ENCODE assay signal across 13 cellular contexts in genomic region chr2:102106133-102106556, GRCh38. TPM values are rescaled to one million over a fixed set of nuclear protein-coding genes. Genes with fewer than 3 reads are reported as not detected.
DNase-seq lines count a peak whose midpoint lies in the region; ATAC-seq and TF ChIP-seq lines count a peak whose summit lies in the region.
"Had no signal": no experiment of that assay in that cellular context is flagged by ENCODE, and none has a peak within 500 bp of the region (broad histone marks: within the 10 kb centered on the region; RNA-seq: fewer than 3 reads in every experiment).

No MANE protein-coding gene starts in this region.

- DNase-seq in AG04450 (ENCODE audit: low read depth, low spot score) (no peak), LHCN-M2 (ENCODE audit: low read depth) (peak; percentile 95), mucosa of descending colon (peak in 1 of 3 donors; percentile 40), NCI-H82 (lab: John Stamatoyannopoulos, UW) (no peak), HPDE6-E6E7 (ENCODE audit: extremely low spot score) (no peak), NCI-H2196 treated with DMSO at 0.1 percent for 48 hours (lab: John Stamatoyannopoulos, UW; ENCODE audit: unreplicated experiment) (no peak), T-helper 9 cell (no peak)
- DNase-seq: CD8-positive, alpha-beta T cell; hypothalamus; natural killer cell; NCI-H1417 treated with DMSO at 0.1 percent for 48 hours had no signal

- CTCF ChIA-PET in AG04450 (lab: Charles Lee): interaction anchor here (1.3 to 1.9 kb wide), 3 partner anchors 59 to 135 kb away, joined by 6 read pairs; no protein-coding TSS in a partner anchor

- no peaks in the 10 kb centered on the region for H3K9me3 ChIP-seq in AG04450 (ENCODE audit: control insufficient read depth, insufficient read depth, low read length)
- H3K9me3 ChIP-seq in mucosa of descending colon: no peaks in the 10 kb centered on the region
- H3K9me3 ChIP-seq: tibial nerve had no signal

- peak; percentile 49 for ATAC-seq in esophagus mucosa
- ATAC-seq in mucosa of descending colon: peak; percentile 73
- ATAC-seq: CD8-positive, alpha-beta T cell; natural killer cell had no signal

- no peak for TF ChIP-seq CTCF in AG04450 (IDR thresholded peaks at IDR 0.05; ENCODE audit: low read depth, low read length)
- TF ChIP-seq CTCF in mucosa of descending colon (IDR thresholded peaks at IDR 0.05): no peak

- H3K4me3 ChIP-seq in AG04450 (ENCODE audit: low read depth, low read length): peak overlapping the region; percentile 12; the same call in 1 of the 2 replicates
- no peak overlapping the region for H3K4me3 ChIP-seq in mucosa of descending colon

- POLR2A ChIA-PET in AG04450 (lab: Yijun Ruan, JAX): interaction anchor here (1.0 to 1.6 kb wide), 6 partner anchors 8 to 42 kb away, joined by 3 to 8 read pairs (median 4); no protein-coding TSS in a partner anchor

- no peak overlapping the region for H3K27ac ChIP-seq in AG04450 (ENCODE audit: low read depth, low read length)
- H3K27ac ChIP-seq: tibial nerve had no signal

- H3K36me3 ChIP-seq in mucosa of descending colon (ENCODE audit: low read depth): no peaks in the 10 kb centered on the region
- H3K36me3 ChIP-seq: tibial nerve had no signal

- H3K27me3 ChIP-seq in AG04450 (ENCODE audit: control insufficient read depth, insufficient read depth, low read length): no peaks in the 10 kb centered on the region
- H3K27me3 ChIP-seq: tibial nerve had no signal

- H3K4me1 ChIP-seq in mucosa of descending colon (ENCODE audit: low read depth): peaks cover 24% of the 10 kb centered on the region

- intact Hi-C loops in mucosa of descending colon (cut with DNase I, micrococcal nuclease): no loop called here

RNA-seq across cellular contexts. Expression of gene IL1R1, which starts 36.4 kb away (rescaled TPM):
- 88.8 and 102 TPM in 2 replicates for polyA plus RNA-seq in AG04450 (2011; rRNA removed)
- 48.1 and 53.2 TPM in 2 replicates for polyA minus RNA-seq in AG04450 (2011; rRNA and poly(A)+ RNA removed)
- total RNA-seq in LHCN-M2 (2014; rRNA removed): 39.0 and 42.7 TPM in 2 replicates
- polyA plus RNA-seq in LHCN-M2 (2012): 7.7 TPM
- 19.1 TPM for total RNA-seq in esophagus mucosa
- total RNA-seq in mucosa of descending colon: 10 to 100 TPM; 17.8 to 40.1 (median 39.1) TPM
